31 cellular contexts compared by ENCODE assay signal in the genomic region with DNA sequence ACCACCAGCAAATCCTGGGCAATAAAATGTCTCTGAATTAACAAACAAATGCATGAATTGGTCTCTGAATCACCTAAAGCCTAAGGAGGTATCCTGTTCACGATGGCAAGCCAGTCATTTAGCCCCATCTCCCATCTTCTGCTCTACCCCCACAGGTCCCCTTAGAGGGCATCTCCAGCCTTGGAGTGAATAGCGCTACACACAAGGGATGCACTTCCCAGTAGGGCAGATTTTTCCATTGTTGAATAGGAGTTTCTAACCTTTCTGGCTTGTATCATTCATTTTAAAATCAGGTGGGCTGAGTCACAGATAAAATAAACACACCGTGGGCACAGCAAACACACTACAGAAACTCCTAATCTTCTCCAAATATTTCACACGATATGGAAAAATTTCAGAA.
"Had no signal": no experiment of that assay in that cellular context is flagged by ENCODE, and none has a peak within 500 bp of the region (broad histone marks: within the 10 kb centered on the region; RNA-seq: fewer than 3 reads in every experiment).

No MANE protein-coding gene starts in this region.

- H3K27me3 ChIP-seq: adrenal gland, Peyer's patch had no signal

- H3K4me1 ChIP-seq: adrenal gland, Peyer's patch had no signal

- DNase-seq: activated CD4-positive, alpha-beta T cell treated with anti-CD3 and anti-CD28 coated beads for 1 hour; activated CD4-positive, alpha-beta T cell treated with anti-CD3 and anti-CD28 coated beads for 48 hours; activated CD4-positive, CD25-positive, alpha-beta regulatory T cell; activated CD8-positive, alpha-beta T cell treated with anti-CD3 and anti-CD28 coated beads for 36 hours; activated effector memory CD4-positive, alpha-beta T cell treated with anti-CD3 and anti-CD28 coated beads, Interleukin-2, amount 50 U/mL, for 16 hours; activated naive CD4-positive, alpha-beta T cell treated with anti-CD3 and anti-CD28 coated beads for 36 hours; activated T-cell treated with anti-CD3 and anti-CD28 coated beads, Interleukin-2, amount 50 U/mL, for 1 hour; activated T-cell treated with anti-CD3 and anti-CD28 coated beads, Interleukin-2, amount 50 U/mL, for 72 hours; adrenal gland; caudate nucleus; Karpas-422; KBM-7; MM.1S; NCI-H1105; NCI-H1417 treated with DMSO at 0.1 percent for 48 hours; NCI-H187 treated with DMSO at 0.1 percent for 48 hours; NCI-H2081; NCI-H2171 treated with DMSO at 0.1 percent for 48 hours; NCI-H2227 treated with DMSO at 0.1 percent for 48 hours; NCI-H446 treated with DMSO at 0.1 percent for 48 hours; NCI-H69; NCI-H82; Peyer's patch; RPMI8226; SHP77 treated with DMSO at 0.1 percent for 48 hours; T-cell; T-helper 17 cell; WERI-Rb-1 had no signal

- H3K27ac Mint-ChIP-seq: activated CD8-positive, alpha-beta T cell treated with anti-CD3 and anti-CD28 coated beads for 36 hours; activated naive CD4-positive, alpha-beta T cell treated with anti-CD3 and anti-CD28 coated beads for 36 hours; activated naive CD4-positive, alpha-beta T cell treated with anti-CD3 and anti-CD28 coated beads, Interleukin-2, amount 50 U/mL, for 72 hours; activated T-cell treated with anti-CD3 and anti-CD28 coated beads, Interleukin-2, amount 50 U/mL, for 72 hours; activated T-helper 17 cell treated with anti-CD3 and anti-CD28 coated beads, Interleukin-2, amount 50 U/mL, for 72 hours; brain; T-cell; T-helper 17 cell had no signal

- H3K4me1 Mint-ChIP-seq: activated T-helper 17 cell treated with anti-CD3 and anti-CD28 coated beads, Interleukin-2, amount 50 U/mL, for 72 hours; brain; T-cell; T-helper 17 cell had no signal

- H3K27ac ChIP-seq: adrenal gland, Peyer's patch, WERI-Rb-1 had no signal

- H3K27me3 Mint-ChIP-seq: activated T-helper 17 cell treated with anti-CD3 and anti-CD28 coated beads, Interleukin-2, amount 50 U/mL, for 72 hours; brain had no signal

- H3K4me3 ChIP-seq: adrenal gland, Peyer's patch had no signal

- H3K9me3 ChIP-seq: adrenal gland, Peyer's patch had no signal

- H3K36me3 ChIP-seq: adrenal gland, Peyer's patch, WERI-Rb-1 had no signal

- H3K4me3 Mint-ChIP-seq: activated CD8-positive, alpha-beta T cell treated with anti-CD3 and anti-CD28 coated beads for 36 hours; activated naive CD4-positive, alpha-beta T cell treated with anti-CD3 and anti-CD28 coated beads for 36 hours; activated T-cell treated with anti-CD3 and anti-CD28 coated beads, Interleukin-2, amount 50 U/mL, for 72 hours; activated T-helper 17 cell treated with anti-CD3 and anti-CD28 coated beads, Interleukin-2, amount 50 U/mL, for 72 hours; brain; T-cell; T-helper 17 cell had no signal

- H3K9me3 Mint-ChIP-seq: activated naive CD4-positive, alpha-beta T cell treated with anti-CD3 and anti-CD28 coated beads, Interleukin-2, amount 50 U/mL, for 72 hours; activated T-cell treated with anti-CD3 and anti-CD28 coated beads, Interleukin-2, amount 50 U/mL, for 72 hours; activated T-helper 17 cell treated with anti-CD3 and anti-CD28 coated beads, Interleukin-2, amount 50 U/mL, for 72 hours had no signal

- H3K36me3 Mint-ChIP-seq: activated naive CD4-positive, alpha-beta T cell treated with anti-CD3 and anti-CD28 coated beads, Interleukin-2, amount 50 U/mL, for 72 hours; brain; T-cell had no signal
